In genomic region chr16:89442990-89443726, GRCh38 we compare ENCODE assay signal across 8 cellular contexts. TPM values are rescaled to one million over a fixed set of nuclear protein-coding genes. Genes with fewer than 3 reads are reported as not detected.
DNase-seq lines count a peak whose midpoint lies in the region; ATAC-seq and TF ChIP-seq lines count a peak whose summit lies in the region.

No MANE protein-coding gene starts in this region.

- no peak overlapping the region for H3K4me2 ChIP-seq in trophoblast cell (ENCODE audit: low read length)

- H2BK120ac ChIP-seq in trophoblast cell (ENCODE audit: insufficient read depth, low read length, poor library complexity), result no peak overlapping the region

- H3K4me3 Mint-ChIP-seq in activated T-cell treated with anti-CD3 and anti-CD28 coated beads, Interleukin-2, amount 50 U/mL, for 72 hours, result peak overlapping the region; percentile 36 to 47

- H3K23ac ChIP-seq in trophoblast cell (ENCODE audit: low read length), result no peak overlapping the region

- H2BK5ac ChIP-seq in trophoblast cell (ENCODE audit: low read depth, low read length, poor library complexity), result no peak overlapping the region

- no peak overlapping the region for H3K27ac ChIP-seq in trophoblast cell (ENCODE audit: low read depth, low read length)

- ATAC-seq in activated T-cell treated with anti-CD3 and anti-CD28 coated beads, Interleukin-2, amount 50 U/mL, for 72 hours (replicated peaks in 1 of 2), result no peak
- ATAC-seq in GM19455 (IDR thresholded peaks at IDR 0.05; ENCODE audit: unreplicated experiment) (no peak), GM18873 (IDR thresholded peaks at IDR 0.05; ENCODE audit: low FRiP score, unreplicated experiment) (no peak), HG03354 (IDR thresholded peaks at IDR 0.05; ENCODE audit: poor library complexity, severe bottlenecking, unreplicated experiment) (no peak)

- no CpG with 5 or more reads among the region's 13 CpGs for WGBS in trophoblast cell (ENCODE audit: extremely low coverage, insufficient coverage, insufficient read length)

- peaks cover 3% of the 10 kb centered on the region for H3K79me1 ChIP-seq in trophoblast cell (ENCODE audit: low read length)

- H3K18ac ChIP-seq in trophoblast cell (ENCODE audit: low read length), result no peak overlapping the region

- H3K4me1 ChIP-seq in trophoblast cell (ENCODE audit: control insufficient read depth in 1 of 2, insufficient read depth in 2 of 2, low read length in 2 of 2), result peaks cover 15 to 17% of the 10 kb centered on the region in 2 experiments

- H3K79me2 ChIP-seq in trophoblast cell (ENCODE audit: control insufficient read depth, insufficient read depth, low read length, poor library complexity), result peaks cover 43% of the 10 kb centered on the region

- H4K8ac ChIP-seq in trophoblast cell (ENCODE audit: low read depth, low read length), result no peak overlapping the region

- DNase-seq in activated T-cell treated with anti-CD3 and anti-CD28 coated beads, Interleukin-2, amount 50 U/mL, for 72 hours, result no peak
- no peak for DNase-seq in activated T-cell treated with anti-CD3 and anti-CD28 coated beads, Interleukin-2, amount 50 U/mL, for 1 hour
- DNase-seq in SW480 (ENCODE audit: low spot score) (peak; percentile 31), fibroblast of mammary gland (ENCODE audit: low read depth) (peak; percentile 74), trophoblast cell (peak; percentile 94 to 96)

- H3K9me3 Mint-ChIP-seq in activated T-cell treated with anti-CD3 and anti-CD28 coated beads, Interleukin-2, amount 50 U/mL, for 72 hours, result no peaks in the 10 kb centered on the region

- no peaks in the 10 kb centered on the region for H3K27me3 ChIP-seq in trophoblast cell (ENCODE audit: insufficient read depth, low read length)

- H4K91ac ChIP-seq in trophoblast cell (ENCODE audit: low read depth, low read length), result no peak overlapping the region

- no peak for TF ChIP-seq CTCF in fibroblast of mammary gland (conservative IDR thresholded peaks at IDR 0.05; ENCODE audit: control insufficient read depth, insufficient read depth, low read depth, low read length)

- no peak overlapping the region for H3K14ac ChIP-seq in trophoblast cell (ENCODE audit: low read length)

- peaks cover 2% of the 10 kb centered on the region for H3K9me3 ChIP-seq in trophoblast cell (ENCODE audit: insufficient read depth, low read depth, low read length)

- H2AFZ ChIP-seq in trophoblast cell (ENCODE audit: insufficient read depth, low read length, poor library complexity), result no peak overlapping the region

- H3K27ac Mint-ChIP-seq in activated T-cell treated with anti-CD3 and anti-CD28 coated beads, Interleukin-2, amount 50 U/mL, for 72 hours, result peak overlapping the region; percentile 44

- H3K4me3 ChIP-seq in fibroblast of mammary gland (ENCODE audit: control insufficient read depth, low read depth, low read length) (no peak overlapping the region), trophoblast cell (ENCODE audit: low read depth, low read length) (no peak overlapping the region)

- H3K9ac ChIP-seq in trophoblast cell (ENCODE audit: low read length), result no peak overlapping the region

- peaks cover 99% of the 10 kb centered on the region for H3K4me1 Mint-ChIP-seq in activated T-cell treated with anti-CD3 and anti-CD28 coated beads, Interleukin-2, amount 50 U/mL, for 72 hours (ENCODE audit: low read depth)

- H3K36me3 ChIP-seq in trophoblast cell (ENCODE audit: control insufficient read depth in 1 of 2, insufficient read depth in 2 of 2, low read length in 2 of 2), result peaks cover 0 to 3% of the 10 kb centered on the region in 2 experiments

- no peak overlapping the region for H4K12ac ChIP-seq in trophoblast cell (ENCODE audit: low read depth, low read length)

- no peaks in the 10 kb centered on the region for H3K27me3 Mint-ChIP-seq in activated T-cell treated with anti-CD3 and anti-CD28 coated beads, Interleukin-2, amount 50 U/mL, for 72 hours (ENCODE audit: low read depth)

- no peak overlapping the region for H3K4ac ChIP-seq in trophoblast cell (ENCODE audit: low read depth, low read length)

- peaks cover 4 to 9% of the 10 kb centered on the region in 2 donors for H3K36me3 Mint-ChIP-seq in activated T-cell treated with anti-CD3 and anti-CD28 coated beads, Interleukin-2, amount 50 U/mL, for 72 hours (ENCODE audit: insufficient read depth in 2 of 2)

- no peak overlapping the region for H2AK5ac ChIP-seq in trophoblast cell (ENCODE audit: low read length)

- no peak overlapping the region for H2BK12ac ChIP-seq in trophoblast cell (ENCODE audit: low read length)

RNA-seq across cellular contexts. Expression of gene ANKRD11, which starts 47.2 kb away (rescaled TPM):
- total RNA-seq in activated T-cell treated with anti-CD3 and anti-CD28 coated beads, Interleukin-2, amount 50 U/mL, for 72 hours, result 100 to 1,000 TPM; 204 to 215 TPM
- polyA plus RNA-seq in trophoblast cell (2013), result 101 and 102 TPM in 2 replicates

Comparison
In these comparisons a context has a peak if more than half of its experiments do, and no peak if none do; other contexts are left out.
1. DNase-seq: peak in SW480 (single experiment), fibroblast of mammary gland (single experiment) and trophoblast cell (2 of 2); none in activated T-cell treated with anti-CD3 and anti-CD28 coated beads, Interleukin-2, amount 50 U/mL, for 72 hours (0 of 2) and activated T-cell treated with anti-CD3 and anti-CD28 coated beads, Interleukin-2, amount 50 U/mL, for 1 hour (single experiment).